Comparison of ENCODE assay signal across 4 cellular contexts in genomic region chr14:99416909-99417308, GRCh38.
TF ChIP-seq lines count a peak whose summit lies in the region.

No MANE protein-coding gene starts in this region.

TF ChIP-seq in HepG2, 621 proteins besides CTCF, POLR2A, EP300 and RAD21:
- TF ChIP-seq MAFF (IDR thresholded peaks at IDR 0.05; ENCODE audit: low read depth, low read length) (peak; percentile 93), FOXO1 (CRISPR knock-in tag; IDR thresholded peaks at IDR 0.05) (no peak), ZKSCAN1 (IDR thresholded peaks at IDR 0.05; ENCODE audit: low read length) (no peak), MAFK (conservative IDR thresholded peaks at IDR 0.05 in 1 of 2, IDR thresholded peaks at IDR 0.05 in 1 of 2; ENCODE audit: low read length in 2 of 2) (peak; percentile 91 to 96)

TF ChIP-seq in IMR-90, 13 proteins besides CTCF, POLR2A, EP300 and RAD21:
- TF ChIP-seq SMC3 (IDR thresholded peaks at IDR 0.05; ENCODE audit: low read depth, low read length), result no peak
- peak; percentile 95 for TF ChIP-seq MAFK (IDR thresholded peaks at IDR 0.05; ENCODE audit: low read depth, low read length)
- no peak for TF ChIP-seq FOS (IDR thresholded peaks at IDR 0.05; ENCODE audit: low read depth, low read length)
- no peak for TF ChIP-seq USF2 (IDR thresholded peaks at IDR 0.05; ENCODE audit: low read depth, low read length)
- TF ChIP-seq ELK1 (IDR thresholded peaks at IDR 0.05; ENCODE audit: borderline replicate concordance, low read depth, low read length), result no peak
- TF ChIP-seq RFX5 (IDR thresholded peaks at IDR 0.05; ENCODE audit: low read depth, low read length), result no peak
TF ChIP-seq in IMR-90: peak in this region for 1.

TF ChIP-seq in WTC11, 78 proteins besides CTCF, POLR2A, EP300 and RAD21:
- TF ChIP-seq ZNF423 (CRISPR knock-in tag; IDR thresholded peaks at IDR 0.05) (no peak), ZSCAN18 (CRISPR knock-in tag; IDR thresholded peaks at IDR 0.05) (no peak), ATF3 (CRISPR knock-in tag; conservative IDR thresholded peaks at IDR 0.05) (no peak), NFYB (CRISPR knock-in tag; conservative IDR thresholded peaks at IDR 0.05; ENCODE audit: low read depth) (no peak), SMAD3 (CRISPR knock-in tag; IDR thresholded peaks at IDR 0.05; ENCODE audit: borderline replicate concordance) (no peak), JUN (CRISPR knock-in tag; IDR thresholded peaks at IDR 0.05) (no peak), E2F4 (CRISPR knock-in tag; IDR thresholded peaks at IDR 0.05; ENCODE audit: borderline replicate concordance, low read depth) (no peak), IRF1 (CRISPR knock-in tag; IDR thresholded peaks at IDR 0.05) (no peak), USF1 (CRISPR knock-in tag; IDR thresholded peaks at IDR 0.05) (no peak), ZNF263 (CRISPR knock-in tag; IDR thresholded peaks at IDR 0.05; ENCODE audit: low read depth) (no peak), ELF4 (CRISPR knock-in tag; IDR thresholded peaks at IDR 0.05; ENCODE audit: low read depth) (no peak), MAX (CRISPR knock-in tag; IDR thresholded peaks at IDR 0.05) (no peak), GTF2I (CRISPR knock-in tag; conservative IDR thresholded peaks at IDR 0.05) (no peak), ZNF317 (CRISPR knock-in tag; IDR thresholded peaks at IDR 0.05; ENCODE audit: borderline replicate concordance, low read depth) (no peak), ZNF138 (CRISPR knock-in tag; conservative IDR thresholded peaks at IDR 0.05) (no peak), ATF1 (CRISPR knock-in tag; IDR thresholded peaks at IDR 0.05) (no peak), ZNF425 (CRISPR knock-in tag; conservative IDR thresholded peaks at IDR 0.05) (no peak), MYBL2 (CRISPR knock-in tag; IDR thresholded peaks at IDR 0.05) (no peak), HMGA2 (CRISPR knock-in tag; IDR thresholded peaks at IDR 0.05) (no peak)

TF ChIP-seq in HEK293T, 16 proteins besides CTCF, POLR2A, EP300 and RAD21:
- no peak for TF ChIP-seq FOXK2 (IDR thresholded peaks at IDR 0.05)
- TF ChIP-seq SP1 (IDR thresholded peaks at IDR 0.05), result no peak
- no peak for TF ChIP-seq PKNOX1 (IDR thresholded peaks at IDR 0.05)
- TF ChIP-seq LEF1 (IDR thresholded peaks at IDR 0.05; ENCODE audit: borderline replicate concordance), result no peak
- no peak for TF ChIP-seq NFRKB (IDR thresholded peaks at IDR 0.05)
- TF ChIP-seq HDGF (IDR thresholded peaks at IDR 0.05; ENCODE audit: borderline replicate concordance), result no peak
- no peak for TF ChIP-seq CTBP1 (IDR thresholded peaks at IDR 0.05; ENCODE audit: borderline replicate concordance)
- no peak for TF ChIP-seq BHLHE40 (IDR thresholded peaks at IDR 0.05; ENCODE audit: borderline replicate concordance)
- no peak for TF ChIP-seq SUZ12 (IDR thresholded peaks at IDR 0.05)
- no peak for TF ChIP-seq ARNT (IDR thresholded peaks at IDR 0.05)
- no peak for TF ChIP-seq TARDBP (IDR thresholded peaks at IDR 0.05)
- no peak for TF ChIP-seq FOXA1 (IDR thresholded peaks at IDR 0.05)
- TF ChIP-seq FOXM1 (IDR thresholded peaks at IDR 0.05; ENCODE audit: borderline replicate concordance), result no peak
- TF ChIP-seq L3MBTL2 (conservative IDR thresholded peaks at IDR 0.05), result no peak
- TF ChIP-seq ZNF384 (IDR thresholded peaks at IDR 0.05), result no peak
- TF ChIP-seq ELF4 (IDR thresholded peaks at IDR 0.05), result no peak
